In genomic region chr22:20031732-20032406, GRCh38 we compare ENCODE assay signal across 14 cellular contexts. TPM values are rescaled to one million over a fixed set of nuclear protein-coding genes. Genes with fewer than 3 reads are reported as not detected.
DNase-seq lines count a peak whose midpoint lies in the region; ATAC-seq and TF ChIP-seq lines count a peak whose summit lies in the region.
"Had no signal": no experiment of that assay in that cellular context is flagged by ENCODE, and none has a peak within 500 bp of the region (broad histone marks: within the 10 kb centered on the region; RNA-seq: fewer than 3 reads in every experiment).

No MANE protein-coding gene starts in this region.

- H3K27me3 Mint-ChIP-seq in activated CD8-positive, alpha-beta memory T cell treated with anti-CD3 and anti-CD28 coated beads, Interleukin-2, amount 10 ng/mL, durations not matched to agents 7 days and 5 days: no peaks in the 10 kb centered on the region
- H3K27me3 Mint-ChIP-seq: naive thymus-derived CD8-positive, alpha-beta T cell had no signal

- no peaks in the 10 kb centered on the region for H3K9me3 Mint-ChIP-seq in activated CD8-positive, alpha-beta memory T cell treated with anti-CD3 and anti-CD28 coated beads, Interleukin-2, amount 10 ng/mL, durations not matched to agents 7 days and 5 days (ENCODE audit: low read depth)
- H3K9me3 Mint-ChIP-seq: naive thymus-derived CD8-positive, alpha-beta T cell had no signal

- H3K4me1 ChIP-seq in OCI-LY1 (ENCODE audit: insufficient read depth, low read length, severe bottlenecking) (peaks cover 30% of the 10 kb centered on the region), adrenal gland (replicated peaks in 1 of 2) (peaks cover 23 to 39% of the 10 kb centered on the region in 2 donors), aorta (ENCODE audit: control insufficient read depth in 1 of 2, insufficient read depth in 2 of 2, low read length in 2 of 2) (no peaks in the 10 kb centered on the region)

- H3K9me3 ChIP-seq in OCI-LY1 (ENCODE audit: low read length): peaks cover 6% of the 10 kb centered on the region; the same call in 1 of the 2 replicates
- H3K9me3 ChIP-seq in adrenal gland (replicated peaks in 1 of 3): no peaks in the 10 kb centered on the region
- H3K9me3 ChIP-seq in aorta (ENCODE audit: control insufficient read depth, low read length): no peaks in the 10 kb centered on the region
- H3K9me3 ChIP-seq: esophagus squamous epithelium had no signal

- intact Hi-C loops in adrenal gland (cut with DNase I) (no loop called here), aorta (cut with DNase I) (no loop called here)

- no peaks in the 10 kb centered on the region for H3K79me2 ChIP-seq in OCI-LY1 (ENCODE audit: insufficient read depth, low read length)

- H3K4me1 Mint-ChIP-seq in activated CD8-positive, alpha-beta memory T cell treated with anti-CD3 and anti-CD28 coated beads, Interleukin-2, amount 10 ng/mL, durations not matched to agents 7 days and 5 days: peaks cover 32% of the 10 kb centered on the region

- H4K20me1 ChIP-seq in OCI-LY1 (ENCODE audit: insufficient read depth, low read length): no peaks in the 10 kb centered on the region

- peaks cover 4% of the 10 kb centered on the region for H3K36me3 Mint-ChIP-seq in activated CD8-positive, alpha-beta memory T cell treated with anti-CD3 and anti-CD28 coated beads, Interleukin-2, amount 10 ng/mL, durations not matched to agents 7 days and 5 days

- H3K9me2 ChIP-seq in OCI-LY1 (ENCODE audit: low read depth, low read length): no peaks in the 10 kb centered on the region

- peak overlapping the region; percentile 23; the same call in 1 of the 2 replicates for H3K4me2 ChIP-seq in OCI-LY1 (ENCODE audit: low read length)
- H3K4me2 ChIP-seq: smooth muscle cell had no signal

- no peak for TF ChIP-seq POLR2A in adrenal gland (IDR thresholded peaks at IDR 0.05)

- CTCF ChIA-PET in activated CD8-positive, alpha-beta memory T cell treated with anti-CD3 and anti-CD28 coated beads, Interleukin-2, amount 10 ng/mL, durations not matched to agents 7 days and 5 days (lab: Charles Lee): interaction anchor here (1.0 kb wide), 1 partner anchor 125 kb away, joined by 3 read pairs; no protein-coding TSS in a partner anchor

- H3K27ac Mint-ChIP-seq in activated CD8-positive, alpha-beta memory T cell treated with anti-CD3 and anti-CD28 coated beads, Interleukin-2, amount 10 ng/mL, durations not matched to agents 7 days and 5 days: peak overlapping the region; percentile 64

- TF ChIP-seq CTCF in OCI-LY1 (IDR thresholded peaks at IDR 0.05; ENCODE audit: low read length) (no peak), adrenal gland (IDR thresholded peaks at IDR 0.05) (no peak)

- no peak overlapping the region for H3K4me3 Mint-ChIP-seq in activated CD8-positive, alpha-beta memory T cell treated with anti-CD3 and anti-CD28 coated beads, Interleukin-2, amount 10 ng/mL, durations not matched to agents 7 days and 5 days
- H3K4me3 Mint-ChIP-seq: naive thymus-derived CD8-positive, alpha-beta T cell had no signal

- H3K27ac ChIP-seq in OCI-LY1 (ENCODE audit: low read depth, low read length, poor library complexity, severe bottlenecking) (peak overlapping the region; percentile 23), adrenal gland (peak overlapping the region in 3 of 5 donors; percentile 71 to 85 (median 82)), aorta (ENCODE audit: low read depth in 1 of 2, low read length in 2 of 2) (no peak overlapping the region)
- H3K27ac ChIP-seq: brain microvascular endothelial cell, esophagus squamous epithelium had no signal

- H2AFZ ChIP-seq in OCI-LY1 (ENCODE audit: low read length): no peak overlapping the region

- no peak overlapping the region for H3K4me3 ChIP-seq in OCI-LY1 (ENCODE audit: low read depth, low read length, poor library complexity, severe bottlenecking)
- H3K4me3 ChIP-seq in adrenal gland: no peak overlapping the region
- H3K4me3 ChIP-seq in aorta (ENCODE audit: low read length in 2 of 2): no peak overlapping the region
- H3K4me3 ChIP-seq: esophagus squamous epithelium, smooth muscle cell had no signal

- peak; percentile 78 for DNase-seq in activated CD8-positive, alpha-beta memory T cell treated with anti-CD3 and anti-CD28 coated beads, Interleukin-2, amount 10 ng/mL, durations not matched to agents 7 days and 5 days
- no peak for DNase-seq in activated CD8-positive, alpha-beta memory T cell treated with anti-CD3 and anti-CD28 coated beads, Interleukin-2, amount 50 U/mL, for 48 hours
- DNase-seq in adrenal gland: no peak
- DNase-seq in stimulated activated CD4-positive, alpha-beta T cell treated with anti-CD3 and anti-CD28 coated beads, Interleukin-4, amount 100 ng/mL, for 1 hour: peak; percentile 16
- DNase-seq in NCI-H1092 treated with DMSO at 0.1 percent for 48 hours (lab: John Stamatoyannopoulos, UW): no peak
- DNase-seq in aorta: no peak
- DNase-seq: brain microvascular endothelial cell; EL; esophagus squamous epithelium; naive thymus-derived CD8-positive, alpha-beta T cell; SIG-M5 had no signal

- H3K27me3 ChIP-seq in OCI-LY1 (ENCODE audit: insufficient read depth, low read length) (no peaks in the 10 kb centered on the region), adrenal gland (no peaks in the 10 kb centered on the region), aorta (ENCODE audit: control insufficient read depth in 1 of 2, insufficient read depth in 2 of 2, low read length in 1 of 2) (no peaks in the 10 kb centered on the region)
- H3K27me3 ChIP-seq: brain microvascular endothelial cell, esophagus squamous epithelium had no signal

- ATAC-seq in activated CD8-positive, alpha-beta memory T cell treated with anti-CD3 and anti-CD28 coated beads, Interleukin-2, amount 10 ng/mL, durations not matched to agents 7 days and 5 days: peak; percentile 90
- ATAC-seq in GM18870 (IDR thresholded peaks at IDR 0.05; ENCODE audit: unreplicated experiment) (no peak), aorta (ENCODE audit: low FRiP score) (no peak)
- ATAC-seq: naive thymus-derived CD8-positive, alpha-beta T cell had no signal

- no peak overlapping the region for H3K9ac ChIP-seq in OCI-LY1 (ENCODE audit: low read length)

- WGBS in adrenal gland, 4 donors: 90 to 100% (median 96%) methylated on average over 2 to 16 of the region's 16 CpGs
- WGBS in aorta, 2 donors: 92 to 93% methylated on average over 16 of the region's 16 CpGs

- no peaks in the 10 kb centered on the region for H3F3A ChIP-seq in OCI-LY1 (ENCODE audit: insufficient read depth, low read length)

- H3K36me3 ChIP-seq in OCI-LY1 (ENCODE audit: insufficient read depth, low read length) (peaks cover 8% of the 10 kb centered on the region), adrenal gland (replicated peaks in 1 of 2) (peaks cover 0 to 6% of the 10 kb centered on the region in 2 donors), aorta (ENCODE audit: control insufficient read depth in 1 of 2, insufficient read depth in 2 of 2, low read length in 1 of 2) (no peaks in the 10 kb centered on the region)

RNA-seq across cellular contexts. Expression of gene TANGO2, which starts 11.0 kb away (rescaled TPM):
- 10 to 100 TPM; 36.7 to 44.5 TPM for total RNA-seq in activated CD8-positive, alpha-beta memory T cell treated with anti-CD3 and anti-CD28 coated beads, Interleukin-2, amount 10 ng/mL, durations not matched to agents 7 days and 5 days
- total RNA-seq in adrenal gland: 10 to 100 TPM; 36.3 to 87.0 (median 48.3) TPM
- polyA plus RNA-seq in adrenal gland: 10 to 100 TPM; 25.1 to 42.6 (median 38.5) TPM
- 10 to 100 TPM; 35.2 to 45.3 TPM for total RNA-seq in aorta
- 10 to 100 TPM; 24.8 to 38.0 TPM for polyA plus RNA-seq in aorta

RNA-seq across cellular contexts. Expression of gene ARVCF, which starts 15.2 kb away (rescaled TPM):
- total RNA-seq in activated CD8-positive, alpha-beta memory T cell treated with anti-CD3 and anti-CD28 coated beads, Interleukin-2, amount 10 ng/mL, durations not matched to agents 7 days and 5 days: under 1 TPM; 0.50 to 0.70 TPM
- total RNA-seq in adrenal gland (10 to 100 TPM in 6 of 8 donors, 1 to 10 TPM in 2; 8.5 to 46.1 (median 23.9) TPM), aorta (10 to 100 TPM; 59.7 to 64.4 TPM)
- polyA plus RNA-seq in adrenal gland (10 to 100 TPM in 2 of 3 donors, 1 to 10 TPM in 1; 1.2 to 74.8 (median 18.8) TPM), aorta (100 to 1,000 TPM in 1 of 2 donors, 10 to 100 TPM in 1; 15.4 to 102 TPM)

RNA-seq across cellular contexts. Expression of gene DGCR8, which starts 48.2 kb away (rescaled TPM):
- 10 to 100 TPM; 70.4 to 71.9 TPM for total RNA-seq in activated CD8-positive, alpha-beta memory T cell treated with anti-CD3 and anti-CD28 coated beads, Interleukin-2, amount 10 ng/mL, durations not matched to agents 7 days and 5 days
- total RNA-seq in adrenal gland (10 to 100 TPM in 7 of 8 donors, 1 to 10 TPM in 1; 7.2 to 32.2 (median 20.0) TPM), aorta (10 to 100 TPM; 31.9 to 43.9 TPM)
- polyA plus RNA-seq in adrenal gland (10 to 100 TPM; 16.3 to 31.0 (median 25.9) TPM), aorta (10 to 100 TPM in 1 of 2 donors, 1 to 10 TPM in 1; 5.5 to 22.5 TPM)

Comparison
In these comparisons a context has a peak if more than half of its experiments do, and no peak if none do; other contexts are left out.
1. DNase-seq: peak in activated CD8-positive, alpha-beta memory T cell treated with anti-CD3 and anti-CD28 coated beads, Interleukin-2, amount 10 ng/mL, durations not matched to agents 7 days and 5 days (single experiment) and stimulated activated CD4-positive, alpha-beta T cell treated with anti-CD3 and anti-CD28 coated beads, Interleukin-4, amount 100 ng/mL, for 1 hour (single experiment); none in activated CD8-positive, alpha-beta memory T cell treated with anti-CD3 and anti-CD28 coated beads, Interleukin-2, amount 50 U/mL, for 48 hours (single experiment), adrenal gland (0 of 7), NCI-H1092 treated with DMSO at 0.1 percent for 48 hours (single experiment) and aorta (0 of 2).
2. H3K27ac ChIP-seq: peak in OCI-LY1 (single experiment) and adrenal gland (3 of 5); none in aorta (0 of 2).
3. RNA of gene ARVCF, which starts 15.2 kb away (total RNA-seq): 59.7 to 64.4 TPM in aorta and 8.5 to 46.1 TPM in adrenal gland; 0.50 to 0.70 TPM in activated CD8-positive, alpha-beta memory T cell treated with anti-CD3 and anti-CD28 coated beads, Interleukin-2, amount 10 ng/mL, durations not matched to agents 7 days and 5 days; every median in the first group is over 4 times any median in the second.